In genomic region chr15:49815937-49816336, GRCh38 we compare ENCODE assay signal across 10 cellular contexts.
DNase-seq lines count a peak whose midpoint lies in the region; ATAC-seq and TF ChIP-seq lines count a peak whose summit lies in the region.
"Had no signal": no experiment of that assay in that cellular context is flagged by ENCODE, and none has a peak within 500 bp of the region (broad histone marks: within the 10 kb centered on the region; RNA-seq: fewer than 3 reads in every experiment).

No MANE protein-coding gene starts in this region.

- peak; percentile 64 for ATAC-seq in HG03432 (IDR thresholded peaks at IDR 0.05; ENCODE audit: unreplicated experiment)

- in situ Hi-C loops in astrocyte of the spinal cord (cut with HindIII; ENCODE audit: low sequenced_read_pairs), result no loop called here

- H3K27ac Mint-ChIP-seq in activated CD4-positive, alpha-beta T cell treated with anti-CD3 and anti-CD28 coated beads, Interleukin-2, amount 10 ng/mL, durations not matched to agents 24 days and 14 days, result peak overlapping the region; percentile 14
- H3K27ac Mint-ChIP-seq in activated CD4-positive, alpha-beta T cell treated with anti-CD3 and anti-CD28 coated beads, Interleukin-2, amount 10 ng/mL, durations not matched to agents 7 days and 5 days, result no peak overlapping the region
- H3K27ac Mint-ChIP-seq in progenitor cell of endocrine pancreas, result no peak overlapping the region

- TF ChIP-seq CTCF in astrocyte of the spinal cord (IDR thresholded peaks at IDR 0.05; ENCODE audit: low read depth, low read length) (no peak), progenitor cell of endocrine pancreas (IDR thresholded peaks at IDR 0.05; ENCODE audit: unreplicated experiment) (no peak)

- peak; percentile 54 for DNase-seq in activated CD4-positive, alpha-beta T cell treated with anti-CD3 and anti-CD28 coated beads, Interleukin-2, amount 10 ng/mL, durations not matched to agents 24 days and 14 days
- no peak for DNase-seq in activated CD4-positive, alpha-beta T cell treated with anti-CD3 and anti-CD28 coated beads, Interleukin-2, amount 10 ng/mL, durations not matched to agents 7 days and 5 days
- DNase-seq in astrocyte of the spinal cord (ENCODE audit: low read depth, low spot score) (peak; percentile 88), stromal cell of bone marrow (ENCODE audit: low read depth) (peak; percentile 77), NCI-H1105 (lab: John Stamatoyannopoulos, UW) (no peak), progenitor cell of endocrine pancreas (ENCODE audit: low spot score, unreplicated experiment) (no peak)
- DNase-seq in effector CD8-positive, alpha-beta T cell (lab: John Stamatoyannopoulos, UW), result no peak
- DNase-seq: activated T-cell treated with anti-CD3 and anti-CD28 coated beads, Interleukin-2, amount 50 U/mL, for 4 hours; Caco-2 had no signal

- H3K4me1 Mint-ChIP-seq in activated CD4-positive, alpha-beta T cell treated with anti-CD3 and anti-CD28 coated beads, Interleukin-2, amount 10 ng/mL, durations not matched to agents 24 days and 14 days, result peaks cover 6% of the 10 kb centered on the region
- H3K4me1 Mint-ChIP-seq in activated CD4-positive, alpha-beta T cell treated with anti-CD3 and anti-CD28 coated beads, Interleukin-2, amount 10 ng/mL, durations not matched to agents 7 days and 5 days, result peaks cover 17% of the 10 kb centered on the region
- no peaks in the 10 kb centered on the region for H3K4me1 Mint-ChIP-seq in progenitor cell of endocrine pancreas (ENCODE audit: low read depth)

- CTCF ChIA-PET in activated CD4-positive, alpha-beta T cell treated with anti-CD3 and anti-CD28 coated beads, Interleukin-2, amount 10 ng/mL, durations not matched to agents 7 days and 5 days (lab: Charles Lee), result interaction anchor here (0.6 kb wide), 1 partner anchor 1629 kb away, joined by 3 read pairs; no protein-coding TSS in a partner anchor

- intact Hi-C loops in activated CD4-positive, alpha-beta T cell treated with anti-CD3 and anti-CD28 coated beads, Interleukin-2, amount 10 ng/mL, durations not matched to agents 24 days and 14 days (cut with micrococcal nuclease), result no loop called here

- H3K27me3 Mint-ChIP-seq in activated CD4-positive, alpha-beta T cell treated with anti-CD3 and anti-CD28 coated beads, Interleukin-2, amount 10 ng/mL, durations not matched to agents 24 days and 14 days, result peaks cover 4% of the 10 kb centered on the region
- H3K27me3 Mint-ChIP-seq in activated CD4-positive, alpha-beta T cell treated with anti-CD3 and anti-CD28 coated beads, Interleukin-2, amount 10 ng/mL, durations not matched to agents 7 days and 5 days, result peaks cover 2% of the 10 kb centered on the region
- H3K27me3 Mint-ChIP-seq in progenitor cell of endocrine pancreas, result no peaks in the 10 kb centered on the region

- POLR2A ChIA-PET in activated CD4-positive, alpha-beta T cell treated with anti-CD3 and anti-CD28 coated beads, Interleukin-2, amount 10 ng/mL, durations not matched to agents 7 days and 5 days (lab: Charles Lee), result no interaction called here

- H3K9me3 Mint-ChIP-seq in activated CD4-positive, alpha-beta T cell treated with anti-CD3 and anti-CD28 coated beads, Interleukin-2, amount 10 ng/mL, durations not matched to agents 24 days and 14 days, result no peaks in the 10 kb centered on the region
- H3K9me3 Mint-ChIP-seq in activated CD4-positive, alpha-beta T cell treated with anti-CD3 and anti-CD28 coated beads, Interleukin-2, amount 10 ng/mL, durations not matched to agents 7 days and 5 days, result no peaks in the 10 kb centered on the region
- H3K9me3 Mint-ChIP-seq in progenitor cell of endocrine pancreas (ENCODE audit: low read depth), result peaks cover 3% of the 10 kb centered on the region
- H3K9me3 Mint-ChIP-seq: activated T-cell treated with anti-CD3 and anti-CD28 coated beads, Interleukin-2, amount 50 U/mL, for 4 hours had no signal

- no peak overlapping the region for H3K4me3 ChIP-seq in astrocyte of the spinal cord (ENCODE audit: low read depth, low read length)

- H3K4me3 Mint-ChIP-seq in activated CD4-positive, alpha-beta T cell treated with anti-CD3 and anti-CD28 coated beads, Interleukin-2, amount 10 ng/mL, durations not matched to agents 24 days and 14 days, result no peak overlapping the region
- H3K4me3 Mint-ChIP-seq in activated CD4-positive, alpha-beta T cell treated with anti-CD3 and anti-CD28 coated beads, Interleukin-2, amount 10 ng/mL, durations not matched to agents 7 days and 5 days, result no peak overlapping the region
- no peak overlapping the region for H3K4me3 Mint-ChIP-seq in progenitor cell of endocrine pancreas (ENCODE audit: low read depth)
- H3K4me3 Mint-ChIP-seq: activated T-cell treated with anti-CD3 and anti-CD28 coated beads, Interleukin-2, amount 50 U/mL, for 4 hours had no signal

- no peaks in the 10 kb centered on the region for H3K36me3 Mint-ChIP-seq in activated CD4-positive, alpha-beta T cell treated with anti-CD3 and anti-CD28 coated beads, Interleukin-2, amount 10 ng/mL, durations not matched to agents 24 days and 14 days (ENCODE audit: low read depth)
- H3K36me3 Mint-ChIP-seq in activated CD4-positive, alpha-beta T cell treated with anti-CD3 and anti-CD28 coated beads, Interleukin-2, amount 10 ng/mL, durations not matched to agents 7 days and 5 days (ENCODE audit: low read depth), result no peaks in the 10 kb centered on the region
- H3K36me3 Mint-ChIP-seq in progenitor cell of endocrine pancreas (ENCODE audit: insufficient read depth), result no peaks in the 10 kb centered on the region

Comparison
In these comparisons a context has a peak if more than half of its experiments do, and no peak if none do; other contexts are left out.
1. DNase-seq: peak in activated CD4-positive, alpha-beta T cell treated with anti-CD3 and anti-CD28 coated beads, Interleukin-2, amount 10 ng/mL, durations not matched to agents 24 days and 14 days (single experiment), astrocyte of the spinal cord (single experiment) and stromal cell of bone marrow (single experiment); none in activated CD4-positive, alpha-beta T cell treated with anti-CD3 and anti-CD28 coated beads, Interleukin-2, amount 10 ng/mL, durations not matched to agents 7 days and 5 days (single experiment), NCI-H1105 (single experiment), effector CD8-positive, alpha-beta T cell (single experiment) and progenitor cell of endocrine pancreas (single experiment).